In the genomic region with DNA sequence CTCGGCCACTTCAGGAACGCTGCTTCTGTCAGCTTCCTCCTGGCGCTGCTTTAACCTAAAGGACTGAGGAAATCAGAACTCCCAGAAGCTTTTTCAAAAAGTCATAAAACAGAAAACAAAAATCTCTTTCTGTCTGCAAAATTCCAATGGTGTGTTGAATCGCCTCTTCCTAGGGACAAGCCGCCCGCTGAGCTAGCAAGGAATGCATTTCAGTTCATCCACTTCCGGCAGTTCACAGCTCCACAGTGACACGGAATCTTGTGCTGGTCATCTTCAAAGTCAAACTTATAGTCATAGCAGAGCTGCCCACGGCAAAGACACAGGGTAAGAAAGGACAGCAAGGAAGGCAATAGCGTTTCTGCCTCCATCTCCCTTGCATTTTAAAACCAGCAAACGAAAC, we compare ENCODE assay signal across 11 cellular contexts.
DNase-seq lines count a peak whose midpoint lies in the region; FAIRE-seq and TF ChIP-seq lines count a peak whose summit lies in the region.
"Had no signal": no experiment of that assay in that cellular context is flagged by ENCODE, and none has a peak within 500 bp of the region (broad histone marks: within the 10 kb centered on the region; RNA-seq: fewer than 3 reads in every experiment).

No MANE protein-coding gene starts in this region.

- H3K9me3 ChIP-seq in kidney (ENCODE audit: control insufficient read depth in 1 of 2, low read length in 2 of 2), result no peaks in the 10 kb centered on the region
- H3K9me3 ChIP-seq: Peyer's patch had no signal

- intact Hi-C loops in activated T-helper 2 cell treated with anti-CD3 and anti-CD28 coated beads, Interferon-gamma antibody, Interleukin-2, Interleukin-4, amounts not matched to agents 10 μg/mL and 5 μg/mL and 100 μg/mL, durations not matched to agents 14 hours and 24 hours and 36 hours (cut with micrococcal nuclease), result no loop called here
- intact Hi-C loops in kidney (cut with DNase I), result no loop called here

- H3K36me3 ChIP-seq in kidney (ENCODE audit: control insufficient read depth in 1 of 2, insufficient read depth in 2 of 2, low read length in 2 of 2), result peaks cover 12 to 29% of the 10 kb centered on the region in 2 donors

- H3K27ac ChIP-seq in kidney (ENCODE audit: low read depth in 2 of 2, low read length in 2 of 2), result no peak overlapping the region
- H3K27ac ChIP-seq: Peyer's patch had no signal

- H3K4me3 ChIP-seq in fibroblast of pulmonary artery (replicated peaks; ENCODE audit: low read depth, low read length) (no peak overlapping the region), kidney (ENCODE audit: low read length in 2 of 2) (no peak overlapping the region)
- H3K4me3 ChIP-seq: Peyer's patch had no signal

- H3K9ac ChIP-seq in kidney (ENCODE audit: low read length in 2 of 2), result no peak overlapping the region

- peak; percentile 31 for DNase-seq in A172 (ENCODE audit: low spot score)
- DNase-seq in RPMI7951 (ENCODE audit: low read depth), result peak; percentile 81
- peak; percentile 43 for DNase-seq in fibroblast of pulmonary artery (ENCODE audit: low read depth)
- peak; percentile 21 for DNase-seq in nephron progenitor cell
- DNase-seq in NCI-H2081 treated with DMSO at 0.1 percent for 48 hours (lab: John Stamatoyannopoulos, UW), result no peak
- DNase-seq in NCI-H2171 (lab: John Stamatoyannopoulos, UW), result no peak
- DNase-seq in activated T-helper 2 cell treated with anti-CD3 and anti-CD28 coated beads, Interferon-gamma antibody, Interleukin-2, Interleukin-4, amounts not matched to agents 10 μg/mL and 5 μg/mL and 100 μg/mL, durations not matched to agents 14 hours and 24 hours and 36 hours (ENCODE audit: low spot score), result no peak
- no peak for DNase-seq in kidney
- DNase-seq: activated B cell treated with CpG ODN at 0.5 μM for 24 hours; activated naive CD8-positive, alpha-beta T cell treated with anti-CD3 and anti-CD28 coated beads for 36 hours; Peyer's patch had no signal

- H3K27ac Mint-ChIP-seq in nephron progenitor cell, result peak overlapping the region; percentile 97
- H3K27ac Mint-ChIP-seq in activated T-helper 2 cell treated with anti-CD3 and anti-CD28 coated beads, Interferon-gamma antibody, Interleukin-2, Interleukin-4, amounts not matched to agents 10 μg/mL and 5 μg/mL and 100 μg/mL, durations not matched to agents 14 hours and 24 hours and 36 hours, result no peak overlapping the region
- H3K27ac Mint-ChIP-seq: activated B cell treated with CpG ODN at 0.5 μM for 24 hours had no signal

- no peak overlapping the region for H3K4me3 Mint-ChIP-seq in nephron progenitor cell
- no peak overlapping the region for H3K4me3 Mint-ChIP-seq in activated T-helper 2 cell treated with anti-CD3 and anti-CD28 coated beads, Interferon-gamma antibody, Interleukin-2, Interleukin-4, amounts not matched to agents 10 μg/mL and 5 μg/mL and 100 μg/mL, durations not matched to agents 14 hours and 24 hours and 36 hours (ENCODE audit: low read depth)
- H3K4me3 Mint-ChIP-seq: activated B cell treated with CpG ODN at 0.5 μM for 24 hours; activated naive CD8-positive, alpha-beta T cell treated with anti-CD3 and anti-CD28 coated beads for 36 hours had no signal

- no peaks in the 10 kb centered on the region for H3K27me3 Mint-ChIP-seq in nephron progenitor cell (ENCODE audit: low read depth, poor library complexity)
- H3K27me3 Mint-ChIP-seq in activated T-helper 2 cell treated with anti-CD3 and anti-CD28 coated beads, Interferon-gamma antibody, Interleukin-2, Interleukin-4, amounts not matched to agents 10 μg/mL and 5 μg/mL and 100 μg/mL, durations not matched to agents 14 hours and 24 hours and 36 hours (ENCODE audit: low read depth), result no peaks in the 10 kb centered on the region
- H3K27me3 Mint-ChIP-seq: activated B cell treated with CpG ODN at 0.5 μM for 24 hours; activated naive CD8-positive, alpha-beta T cell treated with anti-CD3 and anti-CD28 coated beads for 36 hours had no signal

- H3K36me3 Mint-ChIP-seq in nephron progenitor cell (ENCODE audit: low read depth), result peaks cover 54% of the 10 kb centered on the region
- peaks cover 47% of the 10 kb centered on the region for H3K36me3 Mint-ChIP-seq in activated T-helper 2 cell treated with anti-CD3 and anti-CD28 coated beads, Interferon-gamma antibody, Interleukin-2, Interleukin-4, amounts not matched to agents 10 μg/mL and 5 μg/mL and 100 μg/mL, durations not matched to agents 14 hours and 24 hours and 36 hours (ENCODE audit: low read depth)

- H3K9me3 Mint-ChIP-seq in nephron progenitor cell, result no peaks in the 10 kb centered on the region
- H3K9me3 Mint-ChIP-seq in activated T-helper 2 cell treated with anti-CD3 and anti-CD28 coated beads, Interferon-gamma antibody, Interleukin-2, Interleukin-4, amounts not matched to agents 10 μg/mL and 5 μg/mL and 100 μg/mL, durations not matched to agents 14 hours and 24 hours and 36 hours, result no peaks in the 10 kb centered on the region
- H3K9me3 Mint-ChIP-seq: activated B cell treated with CpG ODN at 0.5 μM for 24 hours; activated naive CD8-positive, alpha-beta T cell treated with anti-CD3 and anti-CD28 coated beads for 36 hours had no signal

- no peak for FAIRE-seq in kidney (lab: Jason Lieb, UNC)

- peaks cover 21% of the 10 kb centered on the region for H3K4me1 Mint-ChIP-seq in nephron progenitor cell
- H3K4me1 Mint-ChIP-seq in activated T-helper 2 cell treated with anti-CD3 and anti-CD28 coated beads, Interferon-gamma antibody, Interleukin-2, Interleukin-4, amounts not matched to agents 10 μg/mL and 5 μg/mL and 100 μg/mL, durations not matched to agents 14 hours and 24 hours and 36 hours (ENCODE audit: low read depth), result no peaks in the 10 kb centered on the region
- H3K4me1 Mint-ChIP-seq: activated B cell treated with CpG ODN at 0.5 μM for 24 hours had no signal

- H3K4me1 ChIP-seq in kidney (ENCODE audit: control insufficient read depth in 1 of 2, insufficient read depth in 1 of 2, low read depth in 1 of 2, low read length in 2 of 2), result no peaks in the 10 kb centered on the region
- H3K4me1 ChIP-seq: Peyer's patch had no signal

- TF ChIP-seq CTCF in fibroblast of pulmonary artery (IDR thresholded peaks at IDR 0.05; ENCODE audit: low read length, missing control alignments) (no peak), nephron progenitor cell (IDR thresholded peaks at IDR 0.05) (no peak), kidney (IDR thresholded peaks at IDR 0.05; ENCODE audit: borderline replicate concordance, extremely low read depth, insufficient read depth) (no peak)

Comparison
In these comparisons a context has a peak if more than half of its experiments do, and no peak if none do; other contexts are left out.
1. DNase-seq: peak in A172 (single experiment), RPMI7951 (single experiment), fibroblast of pulmonary artery (single experiment) and nephron progenitor cell (single experiment); none in NCI-H2081 treated with DMSO at 0.1 percent for 48 hours (single experiment), NCI-H2171 (single experiment), activated T-helper 2 cell treated with anti-CD3 and anti-CD28 coated beads, Interferon-gamma antibody, Interleukin-2, Interleukin-4, amounts not matched to agents 10 μg/mL and 5 μg/mL and 100 μg/mL, durations not matched to agents 14 hours and 24 hours and 36 hours (single experiment) and kidney (single experiment).